23 cellular contexts compared by ENCODE assay signal in genomic region chr1:208176654-208177053, GRCh38.
"Had no signal": no experiment of that assay in that cellular context is flagged by ENCODE, and none has a peak within 500 bp of the region (broad histone marks: within the 10 kb centered on the region; RNA-seq: fewer than 3 reads in every experiment).

No MANE protein-coding gene starts in this region.

- H3K4me3 Mint-ChIP-seq: activated B cell treated with CpG ODN at 0.5 μM for 24 hours; activated CD4-positive, alpha-beta T cell treated with anti-CD3 and anti-CD28 coated beads for 36 hours; activated naive CD4-positive, alpha-beta T cell treated with anti-CD3 and anti-CD28 coated beads for 36 hours; activated T-cell treated with anti-CD3 and anti-CD28 coated beads, Interleukin-2, amount 50 U/mL, for 4 hours; memory B cell; neural crest cell; stimulated activated naive B cell treated with anti-CD40 and anti-IgM and Interleukin-4, amounts not matched to agents 10 μg/mL and 1 μg/mL and 100 μg/mL, for 72 hours; T-helper 1 cell treated with Interleukin-12 subunit alpha and Interleukin-12 subunit beta and Interleukin-4 antibody, amounts not matched to agents 30 μg/mL and 1 μg/mL, for 36 hours had no signal

- H3K9me3 Mint-ChIP-seq: activated B cell treated with CpG ODN at 0.5 μM for 24 hours; activated naive CD4-positive, alpha-beta T cell treated with anti-CD3 and anti-CD28 coated beads for 36 hours; activated T-cell treated with anti-CD3 and anti-CD28 coated beads, Interleukin-2, amount 50 U/mL, for 4 hours; memory B cell; neural crest cell; stimulated activated naive B cell treated with anti-CD40 and anti-IgM and Interleukin-4, amounts not matched to agents 10 μg/mL and 1 μg/mL and 100 μg/mL, for 72 hours; T-helper 1 cell treated with Interleukin-12 subunit alpha and Interleukin-12 subunit beta and Interleukin-4 antibody, amounts not matched to agents 30 μg/mL and 1 μg/mL, for 36 hours had no signal

- H3K36me3 Mint-ChIP-seq: memory B cell; stimulated activated naive B cell treated with anti-CD40 and anti-IgM and Interleukin-4, amounts not matched to agents 10 μg/mL and 1 μg/mL and 100 μg/mL, for 72 hours had no signal

- H3K27ac Mint-ChIP-seq: activated B cell treated with CpG ODN at 0.5 μM for 24 hours; activated CD4-positive, alpha-beta T cell treated with anti-CD3 and anti-CD28 coated beads for 36 hours; activated naive CD4-positive, alpha-beta T cell treated with anti-CD3 and anti-CD28 coated beads for 36 hours; memory B cell; stimulated activated naive B cell treated with anti-CD40 and anti-IgM and Interleukin-4, amounts not matched to agents 10 μg/mL and 1 μg/mL and 100 μg/mL, for 72 hours; T-helper 1 cell treated with Interleukin-12 subunit alpha and Interleukin-12 subunit beta and Interleukin-4 antibody, amounts not matched to agents 30 μg/mL and 1 μg/mL, for 36 hours had no signal

- H3K36me3 ChIP-seq: right lobe of liver, thoracic aorta had no signal

- ATAC-seq: activated CD4-positive, alpha-beta T cell treated with anti-CD3 and anti-CD28 coated beads for 36 hours; activated T-cell treated with anti-CD3 and anti-CD28 coated beads, Interleukin-2, amount 50 U/mL, for 4 hours; foreskin keratinocyte; right lobe of liver; stimulated activated naive B cell treated with anti-CD40 and anti-IgM and Interleukin-4, amounts not matched to agents 10 μg/mL and 1 μg/mL and 100 μg/mL, for 72 hours had no signal

- H3K9me3 ChIP-seq: right lobe of liver, thoracic aorta had no signal

- H3K4me1 Mint-ChIP-seq: activated B cell treated with CpG ODN at 0.5 μM for 24 hours; activated CD4-positive, alpha-beta T cell treated with anti-CD3 and anti-CD28 coated beads for 36 hours; memory B cell had no signal

- FAIRE-seq: endometrium had no signal

- DNase-seq: activated B cell treated with CpG ODN at 0.5 μM for 24 hours; activated CD4-positive, alpha-beta T cell treated with anti-CD3 and anti-CD28 coated beads for 36 hours; activated CD4-positive, alpha-beta T cell treated with anti-CD3 and anti-CD28 coated beads, Interleukin-2, amount 50 U/mL, for 4 hours; activated CD8-positive, alpha-beta memory T cell treated with anti-CD3 and anti-CD28 coated beads for 24 hours; activated CD8-positive, alpha-beta memory T cell treated with anti-CD3 and anti-CD28 coated beads, Interleukin-2, amount 50 U/mL, for 4 hours; activated naive CD4-positive, alpha-beta T cell treated with anti-CD3 and anti-CD28 coated beads for 36 hours; activated T-cell treated with anti-CD3 and anti-CD28 coated beads, Interleukin-2, amount 50 U/mL, for 4 hours; amygdala; cerebellar nuclear complex; cortex of kidney; foreskin keratinocyte; hypothalamus; occipital lobe; right lobe of liver; stimulated activated CD8-positive, alpha-beta memory T cell treated with anti-CD3 and anti-CD28 coated beads, Interleukin-4, amount 100 ng/mL, for 48 hours; stimulated activated naive B cell treated with anti-CD40 and anti-IgM and Interleukin-4, amounts not matched to agents 10 μg/mL and 1 μg/mL and 100 μg/mL, for 72 hours; T1000 had no signal

- H3K27me3 ChIP-seq: foreskin keratinocyte, right lobe of liver had no signal

- H3K27ac ChIP-seq: foreskin keratinocyte, skin epidermis, thoracic aorta had no signal

- H3K27me3 Mint-ChIP-seq: activated CD4-positive, alpha-beta T cell treated with anti-CD3 and anti-CD28 coated beads for 36 hours; stimulated activated naive B cell treated with anti-CD40 and anti-IgM and Interleukin-4, amounts not matched to agents 10 μg/mL and 1 μg/mL and 100 μg/mL, for 72 hours had no signal

- H3K4me3 ChIP-seq: right lobe of liver, skin epidermis, thoracic aorta had no signal
